25 cellular contexts compared by ENCODE assay signal in the genomic region with DNA sequence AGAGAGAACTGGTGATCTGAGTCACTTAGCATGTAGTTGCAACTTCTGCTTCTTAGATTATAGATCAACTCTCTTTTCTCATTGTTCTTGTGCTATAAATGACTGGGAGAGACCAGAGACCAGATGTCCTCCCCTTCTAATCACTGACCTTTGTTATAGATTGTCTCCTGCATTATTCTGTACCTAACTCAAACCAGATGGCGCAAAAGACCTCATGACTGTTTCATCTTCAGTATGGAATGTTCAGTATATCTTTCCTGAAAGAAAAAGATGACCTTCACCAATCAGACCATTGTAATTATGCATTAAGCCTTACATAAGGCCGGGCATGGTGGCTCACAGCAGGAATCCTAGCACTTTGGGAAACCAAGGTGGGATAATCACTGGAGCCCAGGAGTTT. TPM values are rescaled to one million over a fixed set of nuclear protein-coding genes. Genes with fewer than 3 reads are reported as not detected.
A peak's percentile ranks its signal among the peaks of the same experiment; 100 is the strongest.
DNase-seq lines count a peak whose midpoint lies in the region; ATAC-seq and TF ChIP-seq lines count a peak whose summit lies in the region.
"Had no signal": no experiment of that assay in that cellular context is flagged by ENCODE, and none has a peak within 500 bp of the region (broad histone marks: within the 10 kb centered on the region; RNA-seq: fewer than 3 reads in every experiment).

No MANE protein-coding gene starts in this region.

- H3K9ac ChIP-seq in HCT116 (ENCODE audit: low read length) (0 out of 2 replicates have a peak overlapping the region, but pooled peaks have one; percentile 52), trophoblast cell (ENCODE audit: low read length) (no peak overlapping the region)

- no peak overlapping the region for H3K4me3 Mint-ChIP-seq in activated naive CD4-positive, alpha-beta T cell treated with anti-CD3 and anti-CD28 coated beads for 36 hours
- no peak overlapping the region for H3K4me3 Mint-ChIP-seq in activated CD8-positive, alpha-beta T cell treated with anti-CD3 and anti-CD28 coated beads, Interleukin-2, amount 10 ng/mL, durations not matched to agents 7 days and 5 days
- H3K4me3 Mint-ChIP-seq: CD4-positive, CD25-positive, alpha-beta regulatory T cell; neural crest cell had no signal

- H4K12ac ChIP-seq in trophoblast cell (ENCODE audit: low read depth, low read length): no peak overlapping the region

- H2AK5ac ChIP-seq in trophoblast cell (ENCODE audit: low read length): no peak overlapping the region

- H3K79me2 ChIP-seq in HCT116 (ENCODE audit: insufficient read depth, low read length) (no peaks in the 10 kb centered on the region), trophoblast cell (ENCODE audit: control insufficient read depth, insufficient read depth, low read length, poor library complexity) (peaks cover 4% of the 10 kb centered on the region)

- H3K9me3 Mint-ChIP-seq in activated naive CD4-positive, alpha-beta T cell treated with anti-CD3 and anti-CD28 coated beads for 36 hours: no peaks in the 10 kb centered on the region
- H3K9me3 Mint-ChIP-seq in activated naive CD4-positive, alpha-beta T cell treated with anti-CD3 and anti-CD28 coated beads, Interleukin-2, amount 50 U/mL, for 72 hours: no peaks in the 10 kb centered on the region
- no peaks in the 10 kb centered on the region for H3K9me3 Mint-ChIP-seq in activated CD8-positive, alpha-beta T cell treated with anti-CD3 and anti-CD28 coated beads, Interleukin-2, amount 10 ng/mL, durations not matched to agents 7 days and 5 days (ENCODE audit: insufficient read depth)

- TF ChIP-seq POLR2A in HCT116 (IDR thresholded peaks at IDR 0.05; ENCODE audit: borderline replicate concordance, extremely low read depth, insufficient read depth, insufficient read length): no peak

- H2BK5ac ChIP-seq in trophoblast cell (ENCODE audit: low read depth, low read length, poor library complexity): peak overlapping the region; percentile 14

- peak overlapping the region; percentile 87 for H3K14ac ChIP-seq in trophoblast cell (ENCODE audit: low read length)

- H3K18ac ChIP-seq in trophoblast cell (ENCODE audit: low read length): peak overlapping the region; percentile 17

- H3K4me2 ChIP-seq in HCT116 (ENCODE audit: low read length) (peak overlapping the region; percentile 68), trophoblast cell (ENCODE audit: low read length) (no peak overlapping the region)

- no peaks in the 10 kb centered on the region for H3K36me3 ChIP-seq in HCT116 (ENCODE audit: control insufficient read depth in 1 of 2, insufficient read depth in 2 of 2, low read length in 2 of 2)
- H3K36me3 ChIP-seq in trophoblast cell (ENCODE audit: control insufficient read depth in 1 of 2, insufficient read depth in 2 of 2, low read length in 2 of 2): no peaks in the 10 kb centered on the region
- H3K36me3 ChIP-seq: HAP-1, uterus had no signal

- H3K4me3 ChIP-seq in HCT116 (replicated peaks in 1 of 2; ENCODE audit: low read depth in 1 of 2, low read length in 2 of 2) (no peak overlapping the region), trophoblast cell (ENCODE audit: low read depth, low read length) (no peak overlapping the region)
- H3K4me3 ChIP-seq: dorsolateral prefrontal cortex, HAP-1, SK-N-MC, uterus had no signal

- H3K4me1 ChIP-seq in HCT116 (ENCODE audit: control insufficient read depth in 1 of 2, insufficient read depth in 2 of 2, low read length in 2 of 2): peaks cover 43 to 83% of the 10 kb centered on the region in 2 experiments
- peaks cover 13 to 19% of the 10 kb centered on the region in 2 experiments for H3K4me1 ChIP-seq in trophoblast cell (ENCODE audit: control insufficient read depth in 1 of 2, insufficient read depth in 2 of 2, low read length in 2 of 2)
- H3K4me1 ChIP-seq: HAP-1, uterus had no signal

- no peak overlapping the region for H4K91ac ChIP-seq in trophoblast cell (ENCODE audit: low read depth, low read length)

- no peak overlapping the region for H3K4ac ChIP-seq in trophoblast cell (ENCODE audit: low read depth, low read length)

- H2BK120ac ChIP-seq in trophoblast cell (ENCODE audit: insufficient read depth, low read length, poor library complexity): peak overlapping the region; percentile 35

- peaks cover 28% of the 10 kb centered on the region for H3K79me1 ChIP-seq in trophoblast cell (ENCODE audit: low read length)

- POLR2A ChIA-PET in HCT116 (lab: Charles Lee): no interaction called here
- POLR2A ChIA-PET in activated CD8-positive, alpha-beta T cell treated with anti-CD3 and anti-CD28 coated beads, Interleukin-2, amount 10 ng/mL, durations not matched to agents 7 days and 5 days (lab: Charles Lee): interaction anchor here (0.6 to 0.7 kb wide), 2 partner anchors 524 to 1804 kb away, joined by 3 to 4 read pairs; no protein-coding TSS in a partner anchor

- H3K27me3 Mint-ChIP-seq in activated naive CD4-positive, alpha-beta T cell treated with anti-CD3 and anti-CD28 coated beads for 36 hours (ENCODE audit: low read depth): no peaks in the 10 kb centered on the region
- H3K27me3 Mint-ChIP-seq in activated CD8-positive, alpha-beta T cell treated with anti-CD3 and anti-CD28 coated beads, Interleukin-2, amount 10 ng/mL, durations not matched to agents 7 days and 5 days (ENCODE audit: low read depth): no peaks in the 10 kb centered on the region
- H3K27me3 Mint-ChIP-seq: CD4-positive, CD25-positive, alpha-beta regulatory T cell; progenitor cell of endocrine pancreas had no signal

- H3K9me3 ChIP-seq in HCT116 (ENCODE audit: control insufficient read depth in 1 of 2, insufficient read depth in 1 of 2, low read depth in 1 of 2, low read length in 2 of 2) (no peaks in the 10 kb centered on the region), trophoblast cell (ENCODE audit: insufficient read depth, low read depth, low read length) (no peaks in the 10 kb centered on the region)
- H3K9me3 ChIP-seq: HAP-1, uterus had no signal

- H4K8ac ChIP-seq in trophoblast cell (ENCODE audit: low read depth, low read length): no peak overlapping the region

- no TSS peak for BruUV-seq in HCT116 (replicated peaks; lab: Mats Ljungman, UMichigan)

- CTCF ChIA-PET in activated naive CD4-positive, alpha-beta T cell treated with anti-CD3 and anti-CD28 coated beads for 36 hours (lab: Charles Lee): interaction anchor here (0.7 to 1.7 kb wide), 2 partner anchors 137 to 216 kb away, joined by 3 to 4 read pairs; a partner anchor contains a TSS
- CTCF ChIA-PET in HCT116 (lab: Charles Lee): no interaction called here
- CTCF ChIA-PET in activated CD8-positive, alpha-beta T cell treated with anti-CD3 and anti-CD28 coated beads, Interleukin-2, amount 10 ng/mL, durations not matched to agents 7 days and 5 days (lab: Charles Lee): interaction anchor here (1.8 kb wide), 1 partner anchor 10 kb away, joined by 6 read pairs; no protein-coding TSS in a partner anchor

- TF ChIP-seq RAD21 in HCT116 (IDR thresholded peaks at IDR 0.05; ENCODE audit: low read depth): no peak

- H3K27ac Mint-ChIP-seq in activated naive CD4-positive, alpha-beta T cell treated with anti-CD3 and anti-CD28 coated beads for 36 hours: peak overlapping the region; percentile 51
- peak overlapping the region in 1 of 2 donors; percentile 59 for H3K27ac Mint-ChIP-seq in activated naive CD4-positive, alpha-beta T cell treated with anti-CD3 and anti-CD28 coated beads, Interleukin-2, amount 50 U/mL, for 72 hours
- peak overlapping the region; percentile 26 for H3K27ac Mint-ChIP-seq in activated CD8-positive, alpha-beta T cell treated with anti-CD3 and anti-CD28 coated beads, Interleukin-2, amount 10 ng/mL, durations not matched to agents 7 days and 5 days
- H3K27ac Mint-ChIP-seq: progenitor cell of endocrine pancreas had no signal

- no peak overlapping the region for H3K23ac ChIP-seq in trophoblast cell (ENCODE audit: low read length)

- no peak overlapping the region for H2AFZ ChIP-seq in HCT116 (ENCODE audit: low read depth, low read length, poor library complexity, severe bottlenecking)
- H2AFZ ChIP-seq in trophoblast cell (ENCODE audit: insufficient read depth, low read length, poor library complexity): peak overlapping the region; percentile 54

- ATAC-seq in activated naive CD4-positive, alpha-beta T cell treated with anti-CD3 and anti-CD28 coated beads, Interleukin-2, amount 50 U/mL, for 72 hours: no peak
- ATAC-seq in HCT116: no peak
- no peak for ATAC-seq in activated CD8-positive, alpha-beta T cell treated with anti-CD3 and anti-CD28 coated beads, Interleukin-2, amount 10 ng/mL, durations not matched to agents 7 days and 5 days
- ATAC-seq in activated CD4-positive, CD25-positive, alpha-beta regulatory T cell treated with anti-CD3 and anti-CD28 coated beads, Interleukin-2, amount 50 U/mL, for 24 hours: no peak
- ATAC-seq: left colon, Panc1 had no signal

- H2BK12ac ChIP-seq in trophoblast cell (ENCODE audit: low read length): peak overlapping the region; percentile 63

- TF ChIP-seq CTCF in HCT116 (IDR thresholded peaks at IDR 0.05 in 2 of 3, conservative IDR thresholded peaks at IDR 0.05 in 1 of 3; ENCODE audit: borderline replicate concordance in 1 of 3, insufficient read depth in 1 of 3, low read depth in 2 of 3, low read length in 2 of 3): no peak

- RAD21 ChIA-PET in HCT116 (lab: Charles Lee; ENCODE audit: low non-redundant PET in 1 of 2, low total read pairs in 2 of 2, uncharacterized antibody in 2 of 2, unreplicated experiment in 2 of 2): no interaction called here

- intact Hi-C loops in activated naive CD4-positive, alpha-beta T cell treated with anti-CD3 and anti-CD28 coated beads for 36 hours (cut with micrococcal nuclease): loop anchor here (5.0 to 10.0 kb wide), 3 partner anchors 34 to 1269 kb away; no protein-coding TSS in a partner anchor
- intact Hi-C loops in HCT116 (cut with micrococcal nuclease): no loop called here

- peaks cover 78% of the 10 kb centered on the region for H3K4me1 Mint-ChIP-seq in activated naive CD4-positive, alpha-beta T cell treated with anti-CD3 and anti-CD28 coated beads for 36 hours (ENCODE audit: low read depth)
- H3K4me1 Mint-ChIP-seq in activated CD8-positive, alpha-beta T cell treated with anti-CD3 and anti-CD28 coated beads, Interleukin-2, amount 10 ng/mL, durations not matched to agents 7 days and 5 days (ENCODE audit: low read depth): peaks cover 81% of the 10 kb centered on the region
- H3K4me1 Mint-ChIP-seq: neural crest cell had no signal

- H4K20me1 ChIP-seq in HCT116 (ENCODE audit: insufficient read depth): no peaks in the 10 kb centered on the region

- H3K27ac ChIP-seq in HCT116 (ENCODE audit: low read depth, low read length): peak overlapping the region; percentile 18; the same call in 1 of the 2 replicates
- no peak overlapping the region for H3K27ac ChIP-seq in trophoblast cell (ENCODE audit: low read depth, low read length)
- H3K27ac ChIP-seq: dorsolateral prefrontal cortex, SK-N-MC, uterus had no signal

- H3K27me3 ChIP-seq in HCT116 (ENCODE audit: insufficient read depth, low read length) (no peaks in the 10 kb centered on the region), trophoblast cell (ENCODE audit: insufficient read depth, low read length) (no peaks in the 10 kb centered on the region)
- H3K27me3 ChIP-seq: dorsolateral prefrontal cortex, uterus had no signal

- no CpG with 5 or more reads among the region's 2 CpGs for WGBS in trophoblast cell (ENCODE audit: extremely low coverage, insufficient coverage, insufficient read length)

- no peak for DNase-seq in activated naive CD4-positive, alpha-beta T cell treated with anti-CD3 and anti-CD28 coated beads for 36 hours
- DNase-seq in activated naive CD4-positive, alpha-beta T cell treated with anti-CD3 and anti-CD28 coated beads, Interleukin-2, amount 50 U/mL, for 72 hours (ENCODE audit: low spot score in 2 of 2): no peak
- DNase-seq in HCT116 (ENCODE audit: low read depth, low spot score) (no peak), trophoblast cell (peak in 1 of 2 donors; percentile 23), NCI-H510A treated with DMSO at 0.1 percent for 48 hours (lab: John Stamatoyannopoulos, UW) (no peak), kidney glomerular epithelial cell (lab: John Stamatoyannopoulos, UW) (no peak)
- no peak for DNase-seq in activated CD8-positive, alpha-beta T cell treated with anti-CD3 and anti-CD28 coated beads, Interleukin-2, amount 10 ng/mL, durations not matched to agents 7 days and 5 days
- DNase-seq: ACHN; activated CD4-positive, alpha-beta T cell treated with anti-CD3 and anti-CD28 coated beads, Interleukin-2, amount 50 U/mL, for 1 hour; activated T-cell treated with anti-CD3 and anti-CD28 coated beads, Interleukin-2, amount 50 U/mL, for 48 hours; CD4-positive, CD25-positive, alpha-beta regulatory T cell; dorsolateral prefrontal cortex; left colon; midbrain; NCI-H146; NCI-H2227 treated with DMSO at 0.1 percent for 48 hours; substantia nigra; uterus had no signal

- no peaks in the 10 kb centered on the region for H3K36me3 Mint-ChIP-seq in activated naive CD4-positive, alpha-beta T cell treated with anti-CD3 and anti-CD28 coated beads for 36 hours (ENCODE audit: low read depth)
- H3K36me3 Mint-ChIP-seq in activated naive CD4-positive, alpha-beta T cell treated with anti-CD3 and anti-CD28 coated beads, Interleukin-2, amount 50 U/mL, for 72 hours: peaks cover 0 to 7% of the 10 kb centered on the region in 2 donors
- peaks cover 14% of the 10 kb centered on the region for H3K36me3 Mint-ChIP-seq in activated CD8-positive, alpha-beta T cell treated with anti-CD3 and anti-CD28 coated beads, Interleukin-2, amount 10 ng/mL, durations not matched to agents 7 days and 5 days (ENCODE audit: low read depth)
- H3K36me3 Mint-ChIP-seq: CD4-positive, CD25-positive, alpha-beta regulatory T cell had no signal

- H3K9me2 ChIP-seq in HCT116 (ENCODE audit: insufficient read depth): no peaks in the 10 kb centered on the region

RNA-seq across cellular contexts. Expression of a gene that starts 30.5 kb away (rescaled TPM):
- 10 to 100 TPM; 37.3 to 39.3 TPM for total RNA-seq in activated naive CD4-positive, alpha-beta T cell treated with anti-CD3 and anti-CD28 coated beads for 36 hours
- 10 to 100 TPM in 1 of 2 donors, 1 to 10 TPM in 1; 9.5 to 85.9 TPM for total RNA-seq in activated naive CD4-positive, alpha-beta T cell treated with anti-CD3 and anti-CD28 coated beads, Interleukin-2, amount 50 U/mL, for 72 hours
- total RNA-seq in HCT116 (2021; ENCODE audit: unreplicated experiment): 77.3 TPM
- 56.0 and 74.0 TPM in 2 replicates for polyA plus RNA-seq in HCT116 (2012)
- 10 to 100 TPM; 77.7 to 80.6 TPM for total RNA-seq in activated CD8-positive, alpha-beta T cell treated with anti-CD3 and anti-CD28 coated beads, Interleukin-2, amount 10 ng/mL, durations not matched to agents 7 days and 5 days
- 241 and 257 TPM in 2 replicates for polyA plus RNA-seq in trophoblast cell (2013)

RNA-seq across cellular contexts. Expression of a gene that starts 46.2 kb away (rescaled TPM):
- under 1 TPM; 0.36 to 0.57 TPM for total RNA-seq in activated naive CD4-positive, alpha-beta T cell treated with anti-CD3 and anti-CD28 coated beads for 36 hours
- total RNA-seq in activated naive CD4-positive, alpha-beta T cell treated with anti-CD3 and anti-CD28 coated beads, Interleukin-2, amount 50 U/mL, for 72 hours: under 1 TPM in 1 of 2 donors, not detected in 1; 0.14 TPM
- 0.27 TPM for total RNA-seq in HCT116 (2021; ENCODE audit: unreplicated experiment)
- 0.10 and 0.44 TPM in 2 replicates for polyA plus RNA-seq in HCT116 (2012)
- total RNA-seq in activated CD8-positive, alpha-beta T cell treated with anti-CD3 and anti-CD28 coated beads, Interleukin-2, amount 10 ng/mL, durations not matched to agents 7 days and 5 days: under 1 TPM; 0.10 to 0.11 TPM
- 0.07 and 0.11 TPM in 2 replicates for polyA plus RNA-seq in trophoblast cell (2013)
- total RNA-seq: CD4-positive, CD25-positive, alpha-beta regulatory T cell; MCF 10A; neural crest cell; progenitor cell of endocrine pancreas; uterus had no signal
